Comparison of ENCODE assay signal across 18 cellular contexts in the genomic region with DNA sequence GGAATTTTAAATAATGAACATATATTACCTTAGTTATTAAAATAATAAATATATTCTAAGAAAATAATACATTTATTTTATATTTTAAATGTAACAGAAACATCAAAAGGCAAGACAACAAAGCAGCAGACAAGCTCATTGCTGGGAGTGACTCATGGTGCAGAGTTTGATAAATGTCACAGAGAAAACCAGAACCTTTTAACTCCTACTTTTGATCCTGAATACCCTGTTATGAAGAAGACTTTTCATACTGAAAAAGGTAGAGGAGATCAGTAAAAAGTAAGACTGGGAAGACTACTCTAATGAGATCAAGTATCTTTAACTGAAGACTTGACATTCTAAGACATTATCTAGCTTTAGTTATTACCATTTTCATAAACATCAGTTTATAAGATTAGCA.
"Had no signal": no experiment of that assay in that cellular context is flagged by ENCODE, and none has a peak within 500 bp of the region (broad histone marks: within the 10 kb centered on the region; RNA-seq: fewer than 3 reads in every experiment).

No MANE protein-coding gene starts in this region.

- DNase-seq: activated CD4-positive, alpha-beta memory T cell treated with anti-CD3 and anti-CD28 coated beads, Interleukin-2, amount 10 ng/mL, durations not matched to agents 7 days and 5 days; activated CD8-positive, alpha-beta memory T cell treated with anti-CD3 and anti-CD28 coated beads, Interleukin-2, amount 50 U/mL, for 48 hours; activated gamma-delta T cell treated with Interleukin-2 at 50 U/mL for 16 hours; anterior cingulate cortex; endodermal cell; hypothalamus; left cardiac atrium; lower lobe of right lung; midbrain; naive B cell; posterior cingulate gyrus; SHP77; T-helper 2 cell; transverse colon had no signal

- H3K36me3 Mint-ChIP-seq: naive B cell had no signal

- H3K4me1 ChIP-seq: breast epithelium had no signal

- H3K9me3 ChIP-seq: breast epithelium, lower lobe of right lung, neutrophil, right atrium auricular region, transverse colon had no signal

- H3K27me3 Mint-ChIP-seq: activated CD4-positive, alpha-beta memory T cell treated with anti-CD3 and anti-CD28 coated beads, Interleukin-2, amount 10 ng/mL, durations not matched to agents 7 days and 5 days had no signal

- H3K4me3 ChIP-seq: breast epithelium, lower lobe of right lung, right atrium auricular region, skin epidermis, transverse colon had no signal

- H3K36me3 ChIP-seq: breast epithelium, lower lobe of right lung, right atrium auricular region, transverse colon had no signal

- H3K9me3 Mint-ChIP-seq: activated CD4-positive, alpha-beta memory T cell treated with anti-CD3 and anti-CD28 coated beads, Interleukin-2, amount 10 ng/mL, durations not matched to agents 7 days and 5 days; endodermal cell; naive B cell had no signal

- H3K27ac ChIP-seq: breast epithelium, lower lobe of right lung, neutrophil, right atrium auricular region, skin epidermis had no signal

- H3K27ac Mint-ChIP-seq: activated CD4-positive, alpha-beta memory T cell treated with anti-CD3 and anti-CD28 coated beads, Interleukin-2, amount 10 ng/mL, durations not matched to agents 7 days and 5 days; naive B cell had no signal

- H3K27me3 ChIP-seq: breast epithelium, neutrophil, right atrium auricular region, transverse colon had no signal

- H3K4me3 Mint-ChIP-seq: activated CD4-positive, alpha-beta memory T cell treated with anti-CD3 and anti-CD28 coated beads, Interleukin-2, amount 10 ng/mL, durations not matched to agents 7 days and 5 days; endodermal cell; naive B cell had no signal

- ATAC-seq: left cardiac atrium, lower lobe of right lung had no signal
